ENCODE assay signal across 20 cellular contexts in genomic region chr20:57755609-57756008, GRCh38. TPM values are rescaled to one million over a fixed set of nuclear protein-coding genes. Genes with fewer than 3 reads are reported as not detected.
DNase-seq lines count a peak whose midpoint lies in the region; ATAC-seq, FAIRE-seq and TF ChIP-seq lines count a peak whose summit lies in the region.
"Had no signal": no experiment of that assay in that cellular context is flagged by ENCODE, and none has a peak within 500 bp of the region (broad histone marks: within the 10 kb centered on the region; RNA-seq: fewer than 3 reads in every experiment).

No MANE protein-coding gene starts in this region.

- no peak overlapping the region for H3K27ac Mint-ChIP-seq in stimulated activated naive B cell treated with anti-CD40 and anti-IgM and Interleukin-4, amounts not matched to agents 10 μg/mL and 1 μg/mL and 100 μg/mL, for 72 hours
- H3K27ac Mint-ChIP-seq: CD4-positive, CD25-positive, alpha-beta regulatory T cell; CD8-positive, alpha-beta memory T cell; H9 had no signal

- TF ChIP-seq CTCF in SK-N-SH (IDR thresholded peaks at IDR 0.05) (no peak), sigmoid colon (IDR thresholded peaks at IDR 0.05) (no peak), BE2C (IDR thresholded peaks at IDR 0.05; ENCODE audit: low read depth, low read length) (no peak)

- H3K36me3 Mint-ChIP-seq in stimulated activated naive B cell treated with anti-CD40 and anti-IgM and Interleukin-4, amounts not matched to agents 10 μg/mL and 1 μg/mL and 100 μg/mL, for 72 hours = no peaks in the 10 kb centered on the region
- H3K36me3 Mint-ChIP-seq: CD4-positive, CD25-positive, alpha-beta regulatory T cell had no signal

- no peak overlapping the region for H3K9ac ChIP-seq in SK-N-SH
- H3K9ac ChIP-seq: BLaER1 treated with 17β-estradiol and CSF1 and Interleukin-3, amounts not matched to agents 10 nM and 100 nM had no signal

- H3K27me3 ChIP-seq in SK-N-SH (ENCODE audit: insufficient read depth) (no peaks in the 10 kb centered on the region), sigmoid colon (no peaks in the 10 kb centered on the region), BE2C (no peaks in the 10 kb centered on the region)
- H3K27me3 ChIP-seq: BLaER1 treated with 17β-estradiol and CSF1 and Interleukin-3, amounts not matched to agents 10 nM and 100 nM had no signal

- no peaks in the 10 kb centered on the region for H3K79me2 ChIP-seq in SK-N-SH (ENCODE audit: insufficient read depth)

- H3K27me3 Mint-ChIP-seq in stimulated activated naive B cell treated with anti-CD40 and anti-IgM and Interleukin-4, amounts not matched to agents 10 μg/mL and 1 μg/mL and 100 μg/mL, for 72 hours = peaks cover 36% of the 10 kb centered on the region in 2 donors

- peak; percentile 85 for FAIRE-seq in HTR-8/SVneo (lab: Jason Lieb, UNC)
- FAIRE-seq: GM12878, H1 had no signal

- intact Hi-C loops in sigmoid colon (cut with DNase I) = no loop called here

- H3K4me1 ChIP-seq in SK-N-SH (ENCODE audit: control insufficient read depth in 1 of 2, insufficient read depth in 2 of 2, low read depth in 1 of 2, low read length in 1 of 2) = peaks cover 0 to 6% of the 10 kb centered on the region in 2 experiments; a peak in 1 of 4 replicates
- peaks cover 0 to 7% (median 0%) of the 10 kb centered on the region in 4 donors for H3K4me1 ChIP-seq in sigmoid colon
- H3K4me1 ChIP-seq in BE2C = no peaks in the 10 kb centered on the region; the same call in 1 of the 2 replicates

- peaks cover 7 to 8% of the 10 kb centered on the region in 2 donors for H3K4me1 Mint-ChIP-seq in stimulated activated naive B cell treated with anti-CD40 and anti-IgM and Interleukin-4, amounts not matched to agents 10 μg/mL and 1 μg/mL and 100 μg/mL, for 72 hours
- H3K4me1 Mint-ChIP-seq: CD4-positive, CD25-positive, alpha-beta regulatory T cell; CD8-positive, alpha-beta memory T cell had no signal

- no peak overlapping the region for H3K4me3 Mint-ChIP-seq in stimulated activated naive B cell treated with anti-CD40 and anti-IgM and Interleukin-4, amounts not matched to agents 10 μg/mL and 1 μg/mL and 100 μg/mL, for 72 hours
- H3K4me3 Mint-ChIP-seq: CD4-positive, CD25-positive, alpha-beta regulatory T cell; CD8-positive, alpha-beta memory T cell; H9 had no signal

- no peak overlapping the region for H3K4me3 ChIP-seq in SK-N-SH (ENCODE audit: low read depth in 2 of 2, low read length in 1 of 2)
- H3K4me3 ChIP-seq in sigmoid colon = no peak overlapping the region
- H3K4me3 ChIP-seq in BE2C (ENCODE audit: low read depth, low read length) = no peak overlapping the region
- H3K4me3 ChIP-seq: BLaER1 treated with 17β-estradiol and CSF1 and Interleukin-3, amounts not matched to agents 10 nM and 100 nM; GM12878 had no signal

- H3K27ac ChIP-seq in SK-N-SH (ENCODE audit: low read depth in 2 of 2, low read length in 1 of 2) (no peak overlapping the region), sigmoid colon (no peak overlapping the region)
- H3K27ac ChIP-seq: BLaER1 treated with 17β-estradiol and CSF1 and Interleukin-3, amounts not matched to agents 10 nM and 100 nM had no signal

- no peak for TF ChIP-seq POLR2A in sigmoid colon (IDR thresholded peaks at IDR 0.05)

- no peak overlapping the region for H2AFZ ChIP-seq in SK-N-SH (ENCODE audit: low read depth)

- TF ChIP-seq EP300 in SK-N-SH (IDR thresholded peaks at IDR 0.05; ENCODE audit: borderline replicate concordance in 1 of 2, low read depth in 1 of 2, low read length in 1 of 2) (no peak), sigmoid colon (IDR thresholded peaks at IDR 0.05) (no peak)

- H3K4me2 ChIP-seq in SK-N-SH = no peak overlapping the region

- no peaks in the 10 kb centered on the region for H3K9me2 ChIP-seq in SK-N-SH

- CTCF ChIA-PET in SK-N-SH (lab: Yijun Ruan, JAX) = no interaction called here

- WGBS in SK-N-SH (ENCODE audit: low lambda C conversion rate) = 33% methylated on average over 1 of the region's 1 CpG
- WGBS in sigmoid colon, 2 donors = 85 to 98% methylated on average over 1 of the region's 1 CpG

- no peaks in the 10 kb centered on the region for H4K20me1 ChIP-seq in SK-N-SH (ENCODE audit: insufficient read depth)
- H4K20me1 ChIP-seq: BLaER1 treated with 17β-estradiol and CSF1 and Interleukin-3, amounts not matched to agents 10 nM and 100 nM had no signal

- H3K9me3 ChIP-seq in SK-N-SH (no peaks in the 10 kb centered on the region), sigmoid colon (no peaks in the 10 kb centered on the region), BE2C (peaks cover 3% of the 10 kb centered on the region; the same call in 1 of the 2 replicates)

- peaks cover 0 to 2% of the 10 kb centered on the region in 2 donors for H3K9me3 Mint-ChIP-seq in stimulated activated naive B cell treated with anti-CD40 and anti-IgM and Interleukin-4, amounts not matched to agents 10 μg/mL and 1 μg/mL and 100 μg/mL, for 72 hours

- ATAC-seq in SK-N-SH treated with all-trans-retinoic acid at 6 μM for 48 hours (no peak), HG03039 (IDR thresholded peaks at IDR 0.05; ENCODE audit: unreplicated experiment) (no peak)
- ATAC-seq in stimulated activated naive B cell treated with anti-CD40 and anti-IgM and Interleukin-4, amounts not matched to agents 10 μg/mL and 1 μg/mL and 100 μg/mL, for 72 hours (replicated peaks) = no peak
- ATAC-seq: GM12878 had no signal

- DNase-seq in SK-N-SH (no peak), HTR-8/SVneo (ENCODE audit: insufficient read length, low spot score) (no peak), islet precursor cell (peak; percentile 45), sigmoid colon (peak; percentile 11), BE2C (no peak)
- DNase-seq in stimulated activated naive B cell treated with anti-CD40 and anti-IgM and Interleukin-4, amounts not matched to agents 10 μg/mL and 1 μg/mL and 100 μg/mL, for 72 hours = no peak
- DNase-seq: 8988T; CD4-positive, CD25-positive, alpha-beta regulatory T cell; CD8-positive, alpha-beta memory T cell; COR-L47; DMS 273 treated with DMSO at 0.1 percent for 48 hours; DMS53; DND-41; EL; H9 had no signal

- H3F3A ChIP-seq in SK-N-SH (replicated peaks; ENCODE audit: insufficient read depth) = peaks cover 1% of the 10 kb centered on the region

- no peaks in the 10 kb centered on the region for H3K36me3 ChIP-seq in SK-N-SH (replicated peaks in 1 of 2; ENCODE audit: control insufficient read depth in 1 of 2, insufficient read depth in 2 of 2, low read length in 1 of 2)
- no peaks in the 10 kb centered on the region for H3K36me3 ChIP-seq in sigmoid colon
- H3K36me3 ChIP-seq in BE2C = no peaks in the 10 kb centered on the region
- H3K36me3 ChIP-seq: BLaER1 treated with 17β-estradiol and CSF1 and Interleukin-3, amounts not matched to agents 10 nM and 100 nM had no signal

- POLR2A ChIA-PET in SK-N-SH (lab: Yijun Ruan, JAX) = no interaction called here

- no peak for TF ChIP-seq RAD21 in SK-N-SH (IDR thresholded peaks at IDR 0.05; ENCODE audit: low read length)

TF ChIP-seq in SK-N-SH, 30 proteins besides CTCF, POLR2A, EP300 and RAD21:
- TF ChIP-seq SIN3A (IDR thresholded peaks at IDR 0.05; ENCODE audit: borderline replicate concordance, low read depth, low read length) (no peak), RCOR1 (IDR thresholded peaks at IDR 0.05; ENCODE audit: low read length) (no peak), GATA2 (CRISPR knock-in tag; IDR thresholded peaks at IDR 0.05) (peak; percentile 41; the same call in 1 of the 2 replicates), MEF2A (IDR thresholded peaks at IDR 0.05; ENCODE audit: borderline replicate concordance, low read depth) (no peak), MXI1 (IDR thresholded peaks at IDR 0.05; ENCODE audit: low read depth, low read length) (0 out of 2 replicates have a peak, but pooled peaks have one; percentile 17)

TF ChIP-seq in SK-N-SH treated with all-trans-retinoic acid at 6 μM for 48 hours, 23 proteins besides CTCF, POLR2A, EP300 and RAD21 (continues in another document):
- no peak for TF ChIP-seq PATZ1 (CRISPR knock-in tag; IDR thresholded peaks at IDR 0.05; ENCODE audit: borderline replicate concordance)
- no peak for TF ChIP-seq ZNF565 (CRISPR knock-in tag; conservative IDR thresholded peaks at IDR 0.05; ENCODE audit: low read depth)
- no peak for TF ChIP-seq BACH2 (CRISPR knock-in tag; IDR thresholded peaks at IDR 0.05; ENCODE audit: borderline replicate concordance)
- TF ChIP-seq ESRRG (CRISPR knock-in tag; IDR thresholded peaks at IDR 0.05) = no peak
- TF ChIP-seq CSDC2 (CRISPR knock-in tag; IDR thresholded peaks at IDR 0.05) = no peak
- no peak for TF ChIP-seq GLIS3 (CRISPR knock-in tag; IDR thresholded peaks at IDR 0.05)
- TF ChIP-seq ISL1 (CRISPR knock-in tag; IDR thresholded peaks at IDR 0.05) = no peak
- TF ChIP-seq RARB (CRISPR knock-in tag; IDR thresholded peaks at IDR 0.05) = no peak
- no peak for TF ChIP-seq TOX (CRISPR knock-in tag; IDR thresholded peaks at IDR 0.05; ENCODE audit: borderline replicate concordance)
- no peak for TF ChIP-seq TCF4 (CRISPR knock-in tag; IDR thresholded peaks at IDR 0.05; ENCODE audit: borderline replicate concordance)
- TF ChIP-seq ZC3H10 (CRISPR knock-in tag; IDR thresholded peaks at IDR 0.05) = no peak
- TF ChIP-seq ZFP3 (CRISPR knock-in tag; IDR thresholded peaks at IDR 0.05) = no peak

RNA-seq across cellular contexts. Expression of gene PMEPA1, which starts 45.8 kb away (rescaled TPM):
- polyA plus RNA-seq in SK-N-SH (2012; rRNA removed) = 5.9 and 7.1 TPM in 2 replicates
- polyA plus RNA-seq in SK-N-SH (2012; cell fraction: cytosol; rRNA removed) = 6.1 and 6.8 TPM in 2 replicates
- polyA plus RNA-seq in SK-N-SH (2012; cell fraction: nucleus; rRNA removed) = 7.9 and 8.1 TPM in 2 replicates
- 10 to 100 TPM in 1 of 4 donors, 1 to 10 TPM in 3; 3.9 to 23.3 (median 7.5) TPM for total RNA-seq in sigmoid colon
- 10 to 100 TPM in 1 of 3 donors, 1 to 10 TPM in 2; 3.6 to 16.8 (median 6.5) TPM for polyA plus RNA-seq in sigmoid colon
- polyA plus RNA-seq in BE2C (2012; ENCODE audit: insufficient read depth, insufficient read length, low read depth) = 6.3 TPM

Comparison
In these comparisons a context has a peak if more than half of its experiments do, and no peak if none do; other contexts are left out.
1. DNase-seq: peak in islet precursor cell (single experiment) and sigmoid colon (single experiment); none in SK-N-SH (single experiment), HTR-8/SVneo (single experiment), BE2C (single experiment) and stimulated activated naive B cell treated with anti-CD40 and anti-IgM and Interleukin-4, amounts not matched to agents 10 μg/mL and 1 μg/mL and 100 μg/mL, for 72 hours (single experiment).